ENCODE assay signal across 8 cellular contexts in genomic region chr15:75720787-75721461, GRCh38. TPM values are rescaled to one million over a fixed set of nuclear protein-coding genes. Genes with fewer than 3 reads are reported as not detected.
A peak's percentile ranks its signal among the peaks of the same experiment; 100 is the strongest.
DNase-seq lines count a peak whose midpoint lies in the region; ATAC-seq and TF ChIP-seq lines count a peak whose summit lies in the region.

No MANE protein-coding gene starts in this region.

- CTCF ChIA-PET in activated naive CD4-positive, alpha-beta T cell treated with anti-CD3 and anti-CD28 coated beads for 36 hours (lab: Charles Lee) = no interaction called here

- H3K4me1 ChIP-seq in vagina = peaks cover 19% of the 10 kb centered on the region

- peak; percentile 64 to 77 for ATAC-seq in stimulated activated naive B cell treated with anti-CD40 and anti-IgM and Interleukin-4, amounts not matched to agents 10 μg/mL and 1 μg/mL and 100 μg/mL, for 72 hours (replicated peaks)
- ATAC-seq in HG03565 (IDR thresholded peaks at IDR 0.05; ENCODE audit: unreplicated experiment) = no peak

- no peaks in the 10 kb centered on the region for H3K9me3 Mint-ChIP-seq in activated naive CD4-positive, alpha-beta T cell treated with anti-CD3 and anti-CD28 coated beads for 36 hours
- H3K9me3 Mint-ChIP-seq in stimulated activated naive B cell treated with anti-CD40 and anti-IgM and Interleukin-4, amounts not matched to agents 10 μg/mL and 1 μg/mL and 100 μg/mL, for 72 hours = no peaks in the 10 kb centered on the region

- H3K27me3 Mint-ChIP-seq in activated naive CD4-positive, alpha-beta T cell treated with anti-CD3 and anti-CD28 coated beads for 36 hours (ENCODE audit: low read depth) = peaks cover 8% of the 10 kb centered on the region
- peaks cover 17% of the 10 kb centered on the region in 2 donors for H3K27me3 Mint-ChIP-seq in stimulated activated naive B cell treated with anti-CD40 and anti-IgM and Interleukin-4, amounts not matched to agents 10 μg/mL and 1 μg/mL and 100 μg/mL, for 72 hours

- no peaks in the 10 kb centered on the region for H3K27me3 ChIP-seq in vagina

- H3K4me3 ChIP-seq in GM12875 (ENCODE audit: low read depth, low read length) (no peak overlapping the region), vagina (no peak overlapping the region)

- DNase-seq in 8988T (peak; percentile 80), NCI-H2196 treated with DMSO at 0.1 percent for 48 hours (lab: John Stamatoyannopoulos, UW; ENCODE audit: unreplicated experiment) (peak; percentile 32), kidney tubule cell (ENCODE audit: low spot score) (peak; percentile 85), vagina (ENCODE audit: extremely low spot score in 2 of 2) (no peak)
- DNase-seq in activated naive CD4-positive, alpha-beta T cell treated with anti-CD3 and anti-CD28 coated beads for 36 hours = peak; percentile 63
- DNase-seq in stimulated activated naive B cell treated with anti-CD40 and anti-IgM and Interleukin-4, amounts not matched to agents 10 μg/mL and 1 μg/mL and 100 μg/mL, for 72 hours = no peak

- peaks cover 6% of the 10 kb centered on the region for H3K4me1 Mint-ChIP-seq in activated naive CD4-positive, alpha-beta T cell treated with anti-CD3 and anti-CD28 coated beads for 36 hours (ENCODE audit: low read depth)
- peaks cover 9 to 12% of the 10 kb centered on the region in 2 donors for H3K4me1 Mint-ChIP-seq in stimulated activated naive B cell treated with anti-CD40 and anti-IgM and Interleukin-4, amounts not matched to agents 10 μg/mL and 1 μg/mL and 100 μg/mL, for 72 hours

- intact Hi-C loops in activated naive CD4-positive, alpha-beta T cell treated with anti-CD3 and anti-CD28 coated beads for 36 hours (cut with micrococcal nuclease) = loop anchor here (10.0 kb wide), 1 partner anchor 334 kb away; the partner anchor contains the start of gene TMEM266
- intact Hi-C loops in vagina (cut with DNase I) = loop anchor here (10.0 kb wide), 1 partner anchor 1344 kb away; no protein-coding TSS in a partner anchor

- peak; percentile 43; the same call in 1 of the 2 replicates for TF ChIP-seq CTCF in GM12875 (IDR thresholded peaks at IDR 0.05; ENCODE audit: borderline replicate concordance, insufficient read depth, low read depth, low read length)
- no peak for TF ChIP-seq CTCF in vagina (IDR thresholded peaks at IDR 0.05)

- H3K27ac ChIP-seq in vagina = no peak overlapping the region

- no peaks in the 10 kb centered on the region for H3K9me3 ChIP-seq in vagina

- peak overlapping the region; percentile 44 for H3K27ac Mint-ChIP-seq in activated naive CD4-positive, alpha-beta T cell treated with anti-CD3 and anti-CD28 coated beads for 36 hours
- H3K27ac Mint-ChIP-seq in stimulated activated naive B cell treated with anti-CD40 and anti-IgM and Interleukin-4, amounts not matched to agents 10 μg/mL and 1 μg/mL and 100 μg/mL, for 72 hours = no peak overlapping the region

- H3K4me3 Mint-ChIP-seq in activated naive CD4-positive, alpha-beta T cell treated with anti-CD3 and anti-CD28 coated beads for 36 hours = no peak overlapping the region
- H3K4me3 Mint-ChIP-seq in stimulated activated naive B cell treated with anti-CD40 and anti-IgM and Interleukin-4, amounts not matched to agents 10 μg/mL and 1 μg/mL and 100 μg/mL, for 72 hours = no peak overlapping the region

- no peaks in the 10 kb centered on the region for H3K36me3 Mint-ChIP-seq in activated naive CD4-positive, alpha-beta T cell treated with anti-CD3 and anti-CD28 coated beads for 36 hours (ENCODE audit: low read depth)
- no peaks in the 10 kb centered on the region for H3K36me3 Mint-ChIP-seq in stimulated activated naive B cell treated with anti-CD40 and anti-IgM and Interleukin-4, amounts not matched to agents 10 μg/mL and 1 μg/mL and 100 μg/mL, for 72 hours

- TF ChIP-seq POLR2A in vagina (IDR thresholded peaks at IDR 0.05) = no peak

- no peaks in the 10 kb centered on the region for H3K36me3 ChIP-seq in vagina

RNA-seq across cellular contexts. Expression of gene CSPG4, which starts 8.3 kb away (rescaled TPM):
- total RNA-seq in activated naive CD4-positive, alpha-beta T cell treated with anti-CD3 and anti-CD28 coated beads for 36 hours = not detected
- 23.1 TPM for total RNA-seq in vagina

Comparison
In these comparisons a context has a peak if more than half of its experiments do, and no peak if none do; other contexts are left out.
1. DNase-seq: peak in 8988T (single experiment), NCI-H2196 treated with DMSO at 0.1 percent for 48 hours (single experiment), activated naive CD4-positive, alpha-beta T cell treated with anti-CD3 and anti-CD28 coated beads for 36 hours (single experiment) and kidney tubule cell (single experiment); none in stimulated activated naive B cell treated with anti-CD40 and anti-IgM and Interleukin-4, amounts not matched to agents 10 μg/mL and 1 μg/mL and 100 μg/mL, for 72 hours (single experiment) and vagina (0 of 2).
2. RNA of gene CSPG4, which starts 8.3 kb away (total RNA-seq): 23.1 TPM in vagina (single experiment); not detected in activated naive CD4-positive, alpha-beta T cell treated with anti-CD3 and anti-CD28 coated beads for 36 hours; every median in the first group is over 10 times any median in the second.